1 cellular context compared by ENCODE assay signal in genomic region chr21:17427831-17428483, GRCh38.
TF ChIP-seq lines count a peak whose summit lies in the region.

No MANE protein-coding gene starts in this region.

TF ChIP-seq in GM23338, 12 proteins besides CTCF, POLR2A, EP300 and RAD21 (continued from another document):
- no peak for TF ChIP-seq ZNF462 (CRISPR knock-in tag; IDR thresholded peaks at IDR 0.05)
